In the genomic region with DNA sequence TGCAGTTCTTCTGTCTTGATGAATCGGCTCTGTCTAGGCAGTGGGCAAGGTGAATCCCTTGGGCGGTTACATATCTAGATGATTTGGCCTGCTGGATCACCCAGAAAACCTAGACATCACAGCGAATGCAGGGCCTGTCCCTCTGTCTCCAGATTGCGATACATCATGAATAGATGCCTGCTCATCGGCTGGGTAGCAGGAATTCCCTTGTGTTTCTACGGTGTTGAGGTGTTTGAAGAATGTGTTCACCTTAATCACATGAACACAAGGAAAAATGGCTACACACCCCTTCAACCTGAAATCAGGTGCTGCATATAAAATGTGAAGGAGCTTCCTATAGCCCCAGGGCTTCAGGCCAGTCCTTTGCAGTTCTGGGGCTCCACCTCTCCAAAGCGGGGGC, we compare ENCODE assay signal across 24 cellular contexts.
A peak's percentile ranks its signal among the peaks of the same experiment; 100 is the strongest.
DNase-seq lines count a peak whose midpoint lies in the region; ATAC-seq and TF ChIP-seq lines count a peak whose summit lies in the region.
"Had no signal": no experiment of that assay in that cellular context is flagged by ENCODE, and none has a peak within 500 bp of the region (broad histone marks: within the 10 kb centered on the region; RNA-seq: fewer than 3 reads in every experiment).

No MANE protein-coding gene starts in this region.

- no peaks in the 10 kb centered on the region for H3K36me3 ChIP-seq in KOPT-K1 (ENCODE audit: insufficient read depth, low read length)
- H3K36me3 ChIP-seq: BLaER1 treated with 17β-estradiol and CSF1 and Interleukin-3, amounts not matched to agents 10 nM and 100 nM had no signal

- no peaks in the 10 kb centered on the region for H3K9me3 Mint-ChIP-seq in chondrocyte (ENCODE audit: low read depth)
- no peaks in the 10 kb centered on the region for H3K9me3 Mint-ChIP-seq in mesothelial cell of epicardium
- no peaks in the 10 kb centered on the region for H3K9me3 Mint-ChIP-seq in type B pancreatic cell
- H3K9me3 Mint-ChIP-seq: CD4-positive, alpha-beta T cell had no signal

- no peak overlapping the region for H3K4me3 Mint-ChIP-seq in chondrocyte (ENCODE audit: unreplicated experiment)
- H3K4me3 Mint-ChIP-seq in mesothelial cell of epicardium, result no peak overlapping the region
- peak overlapping the region; percentile 13 for H3K4me3 Mint-ChIP-seq in type B pancreatic cell
- H3K4me3 Mint-ChIP-seq: CD4-positive, alpha-beta T cell had no signal

- H3K27me3 Mint-ChIP-seq in chondrocyte (ENCODE audit: low read depth), result no peaks in the 10 kb centered on the region
- H3K27me3 Mint-ChIP-seq in mesothelial cell of epicardium (ENCODE audit: low read depth), result no peaks in the 10 kb centered on the region
- H3K27me3 Mint-ChIP-seq in type B pancreatic cell, result peaks cover 6% of the 10 kb centered on the region
- H3K27me3 Mint-ChIP-seq: CD4-positive, alpha-beta T cell had no signal

- DNase-seq in chondrocyte (ENCODE audit: low spot score) (no peak), mesothelial cell of epicardium (ENCODE audit: low spot score in 2 of 2, unreplicated experiment in 2 of 2) (no peak), type B pancreatic cell (ENCODE audit: extremely low spot score, unreplicated experiment) (no peak)
- DNase-seq in stimulated activated CD4-positive, alpha-beta T cell treated with anti-CD3 and anti-CD28 coated beads, Interleukin-4, amount 100 ng/mL, for 4 hours, result no peak
- DNase-seq: AML-193; CD4-positive, alpha-beta T cell; GM23248; HCEC 1CT; Kasumi-1; NCI-H1092 treated with DMSO at 0.1 percent for 48 hours; NCI-H1436; NCI-H187; NCI-H2081 treated with DMSO at 0.1 percent for 48 hours; NCI-H446; NCI-H526; NCI-H82; NK-92 treated with Interleukin-12 subunit alpha and Interleukin-12 subunit beta, amount 100 ng/mL, for 24 hours; SHP77 treated with DMSO at 0.1 percent for 48 hours had no signal

- H3K36me3 Mint-ChIP-seq in chondrocyte (ENCODE audit: low read depth) (no peaks in the 10 kb centered on the region), mesothelial cell of epicardium (peaks cover 2% of the 10 kb centered on the region), type B pancreatic cell (peaks cover 5% of the 10 kb centered on the region)

- H3K27ac Mint-ChIP-seq in chondrocyte (ENCODE audit: unreplicated experiment) (peak overlapping the region; percentile 94), mesothelial cell of epicardium (peak overlapping the region; percentile 87), type B pancreatic cell (peak overlapping the region; percentile 88)
- H3K27ac Mint-ChIP-seq: CD4-positive, alpha-beta T cell had no signal

- H3K27ac ChIP-seq in KOPT-K1 (ENCODE audit: low read depth, low read length, poor library complexity, severe bottlenecking), result peak overlapping the region; percentile 49
- H3K27ac ChIP-seq: A549; BLaER1 treated with 17β-estradiol and CSF1 and Interleukin-3, amounts not matched to agents 10 nM and 100 nM; GM23248; RWPE1 had no signal

- peaks cover 12% of the 10 kb centered on the region for H3K9me3 ChIP-seq in KOPT-K1 (ENCODE audit: insufficient read depth, low read length, poor library complexity, severe bottlenecking)
- H3K9me3 ChIP-seq: A549 had no signal

- TF ChIP-seq CTCF in chondrocyte (IDR thresholded peaks at IDR 0.05), result no peak
- no peak for TF ChIP-seq CTCF in mesothelial cell of epicardium (IDR thresholded peaks at IDR 0.05; ENCODE audit: unreplicated experiment)
- TF ChIP-seq CTCF in type B pancreatic cell (conservative IDR thresholded peaks at IDR 0.05), result no peak

- H3K4me1 Mint-ChIP-seq in chondrocyte (ENCODE audit: low read depth) (peaks cover 62% of the 10 kb centered on the region), mesothelial cell of epicardium (peaks cover 50% of the 10 kb centered on the region), type B pancreatic cell (ENCODE audit: unreplicated experiment) (peaks cover 42% of the 10 kb centered on the region)

- ATAC-seq in HG03571 (IDR thresholded peaks at IDR 0.05; ENCODE audit: unreplicated experiment), result no peak
- ATAC-seq in HG03342 (IDR thresholded peaks at IDR 0.05; ENCODE audit: unreplicated experiment), result no peak
- ATAC-seq: A549 had no signal
